7 cellular contexts compared by ENCODE assay signal in genomic region chr1:223531742-223532341, GRCh38.
DNase-seq lines count a peak whose midpoint lies in the region; ATAC-seq and TF ChIP-seq lines count a peak whose summit lies in the region.

No MANE protein-coding gene starts in this region.

- TF ChIP-seq CTCF in GM12864 (IDR thresholded peaks at IDR 0.05; ENCODE audit: low read depth, low read length, missing control alignments) (peak; percentile 93), prostate gland (IDR thresholded peaks at IDR 0.05) (peak in 3 of 4 experiments; percentile 42 to 67 (median 49))

- H3K9me3 Mint-ChIP-seq in activated T-cell treated with anti-CD3 and anti-CD28 coated beads, Interleukin-2, amount 50 U/mL, for 4 hours: peaks cover 8% of the 10 kb centered on the region

- DNase-seq in GM12864 (ENCODE audit: low read depth) (no peak), NOMO-1 (lab: John Stamatoyannopoulos, UW; ENCODE audit: unreplicated experiment in 2 of 2) (peak; percentile 5 to 33), globus pallidus (ENCODE audit: low spot score) (peak; percentile 22), prostate gland (ENCODE audit: low spot score) (peak; percentile 18)
- DNase-seq in activated T-cell treated with anti-CD3 and anti-CD28 coated beads, Interleukin-2, amount 50 U/mL, for 4 hours: peak; percentile 25

- H3K4me1 ChIP-seq in prostate gland (replicated peaks): no peaks in the 10 kb centered on the region

- no peak overlapping the region for H3K27ac ChIP-seq in prostate gland

- H3K9me3 ChIP-seq in prostate gland: no peaks in the 10 kb centered on the region

- no peak overlapping the region for H3K4me3 ChIP-seq in GM12864 (ENCODE audit: low read depth, low read length)
- no peak overlapping the region for H3K4me3 ChIP-seq in prostate gland

- H3K4me3 Mint-ChIP-seq in activated T-cell treated with anti-CD3 and anti-CD28 coated beads, Interleukin-2, amount 50 U/mL, for 4 hours: no peak overlapping the region

- 50% methylated on average over 11 of the region's 11 CpGs for WGBS in prostate gland

- intact Hi-C loops in prostate gland (cut with DNase I): no loop called here

- peaks cover 4% of the 10 kb centered on the region for H3K27me3 Mint-ChIP-seq in activated T-cell treated with anti-CD3 and anti-CD28 coated beads, Interleukin-2, amount 50 U/mL, for 4 hours (ENCODE audit: low read depth)

- no peaks in the 10 kb centered on the region for H3K36me3 Mint-ChIP-seq in activated T-cell treated with anti-CD3 and anti-CD28 coated beads, Interleukin-2, amount 50 U/mL, for 4 hours (ENCODE audit: insufficient read depth)

- peaks cover 5% of the 10 kb centered on the region for H3K4me1 Mint-ChIP-seq in activated T-cell treated with anti-CD3 and anti-CD28 coated beads, Interleukin-2, amount 50 U/mL, for 4 hours (ENCODE audit: low read depth)

- no peak for TF ChIP-seq POLR2A in prostate gland (IDR thresholded peaks at IDR 0.05)

- no peaks in the 10 kb centered on the region for H3K36me3 ChIP-seq in prostate gland

- no peaks in the 10 kb centered on the region for H3K27me3 ChIP-seq in prostate gland (replicated peaks; ENCODE audit: insufficient read depth)

- ATAC-seq in HG03175 (IDR thresholded peaks at IDR 0.05; ENCODE audit: unreplicated experiment) (peak; percentile 71), HG02763 (IDR thresholded peaks at IDR 0.05; ENCODE audit: unreplicated experiment) (no peak)
- peak in 1 of 2 donors; percentile 37 for ATAC-seq in activated T-cell treated with anti-CD3 and anti-CD28 coated beads, Interleukin-2, amount 50 U/mL, for 4 hours
